In the genomic region with DNA sequence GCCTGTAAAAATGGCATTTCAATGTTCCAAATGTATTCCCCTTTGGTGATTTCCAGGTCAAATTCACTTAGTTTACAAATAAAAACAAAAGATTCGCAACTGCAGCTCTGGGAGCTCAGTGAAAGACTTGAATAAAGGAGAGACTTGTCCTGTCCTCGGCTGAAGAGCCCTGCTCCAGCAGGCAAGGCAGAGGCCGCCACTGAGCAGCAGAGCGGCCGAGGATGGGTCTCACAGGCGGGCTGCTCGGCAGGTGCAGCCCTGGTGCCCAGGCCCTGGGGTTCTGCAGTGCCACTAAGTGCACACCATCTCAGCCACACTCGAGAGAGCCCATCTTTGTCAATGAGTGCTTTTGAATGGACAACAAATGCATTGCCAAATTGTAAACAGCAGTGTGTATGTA, we compare ENCODE assay signal across 22 cellular contexts.
DNase-seq lines count a peak whose midpoint lies in the region; ATAC-seq and TF ChIP-seq lines count a peak whose summit lies in the region.
"Had no signal": no experiment of that assay in that cellular context is flagged by ENCODE, and none has a peak within 500 bp of the region (broad histone marks: within the 10 kb centered on the region; RNA-seq: fewer than 3 reads in every experiment).

No MANE protein-coding gene starts in this region.

- H3K27ac ChIP-seq in CD8-positive, alpha-beta T cell (ENCODE audit: low read depth, low read length): no peak overlapping the region
- H3K27ac ChIP-seq: BLaER1 had no signal

- H3K4me1 Mint-ChIP-seq in WTC11: peaks cover 9% of the 10 kb centered on the region
- H3K4me1 Mint-ChIP-seq in CD8-positive, alpha-beta T cell (ENCODE audit: low read depth): no peaks in the 10 kb centered on the region

- peaks cover under 1% of the 10 kb centered on the region; the same call in 1 of the 2 replicates for H3K36me3 Mint-ChIP-seq in WTC11
- no peaks in the 10 kb centered on the region for H3K36me3 Mint-ChIP-seq in CD8-positive, alpha-beta T cell

- no peaks in the 10 kb centered on the region for H3K36me3 ChIP-seq in CD8-positive, alpha-beta T cell (ENCODE audit: insufficient read depth, low read length)
- H3K36me3 ChIP-seq: BLaER1 had no signal

- intact Hi-C loops in CD8-positive, alpha-beta T cell (cut with DNase I, micrococcal nuclease): no loop called here

- peaks cover 11% of the 10 kb centered on the region for H3K9me3 Mint-ChIP-seq in WTC11
- H3K9me3 Mint-ChIP-seq in CD8-positive, alpha-beta T cell: no peaks in the 10 kb centered on the region
- H3K9me3 Mint-ChIP-seq: CD4-positive, alpha-beta T cell had no signal

- H3K27me3 Mint-ChIP-seq in WTC11 (ENCODE audit: low read depth): no peaks in the 10 kb centered on the region
- no peaks in the 10 kb centered on the region for H3K27me3 Mint-ChIP-seq in CD8-positive, alpha-beta T cell (ENCODE audit: low read depth)

- peak; percentile 93 for ATAC-seq in WTC11
- ATAC-seq in GM21723 (IDR thresholded peaks at IDR 0.05; ENCODE audit: unreplicated experiment): no peak
- no peak for ATAC-seq in GM19351 (IDR thresholded peaks at IDR 0.05; ENCODE audit: unreplicated experiment)
- ATAC-seq in CD8-positive, alpha-beta T cell: no peak
- ATAC-seq: K562 had no signal

- H3K4me1 ChIP-seq in CD8-positive, alpha-beta T cell (ENCODE audit: insufficient read depth, low read length): no peaks in the 10 kb centered on the region
- H3K4me1 ChIP-seq: BLaER1, Caco-2 had no signal

- DNase-seq in WTC11 (ENCODE audit: low spot score): peak; percentile 53
- DNase-seq in hypothalamus (lab: John Stamatoyannopoulos, UW): peak in 29 of 51 donors; percentile 1 to 52 (median 13)
- DNase-seq in midbrain (lab: John Stamatoyannopoulos, UW): peak; percentile 40
- DNase-seq in RPMI8226: no peak
- DNase-seq in CD8-positive, alpha-beta T cell: no peak
- DNase-seq: Caco-2; CD4-positive, alpha-beta T cell; DMS 273 treated with DMSO at 0.1 percent for 48 hours; DMS79 treated with DMSO at 0.1 percent for 48 hours; MM.1S; NCI-H1048; NCI-H1436; NCI-H1930; NCI-H226; NCI-H510A treated with DMSO at 0.1 percent for 48 hours; NCI-H748 treated with DMSO at 0.1 percent for 48 hours; OCI-M1; Right ventricle myocardium superior had no signal

- no peak overlapping the region for H3K4me3 Mint-ChIP-seq in WTC11
- H3K4me3 Mint-ChIP-seq in CD8-positive, alpha-beta T cell: no peak overlapping the region
- H3K4me3 Mint-ChIP-seq: CD4-positive, alpha-beta T cell had no signal

- TF ChIP-seq CTCF in WTC11 (IDR thresholded peaks at IDR 0.05): no peak
- no peak for TF ChIP-seq CTCF in CD8-positive, alpha-beta T cell (IDR thresholded peaks at IDR 0.05)

- no peak overlapping the region for H3K4me3 ChIP-seq in CD8-positive, alpha-beta T cell (ENCODE audit: low read depth, low read length)
- H3K4me3 ChIP-seq: BLaER1, K562 had no signal

- no peak overlapping the region for H3K27ac Mint-ChIP-seq in WTC11
- no peak overlapping the region for H3K27ac Mint-ChIP-seq in CD8-positive, alpha-beta T cell
- H3K27ac Mint-ChIP-seq: CD4-positive, alpha-beta T cell had no signal

- no peaks in the 10 kb centered on the region for H3K27me3 ChIP-seq in CD8-positive, alpha-beta T cell (ENCODE audit: insufficient read depth, low read length)
- H3K27me3 ChIP-seq: BLaER1 had no signal

- CTCF ChIA-PET in WTC11 (lab: Charles Lee): interaction anchor here (0.6 to 1.0 kb wide), 5 partner anchors 11 to 324 kb away, joined by 3 to 4 read pairs (median 3); no protein-coding TSS in a partner anchor
- CTCF ChIA-PET in CD8-positive, alpha-beta T cell (lab: Charles Lee): no interaction called here

- no peaks in the 10 kb centered on the region for H3K9me3 ChIP-seq in CD8-positive, alpha-beta T cell (ENCODE audit: low read length)
- H3K9me3 ChIP-seq: BLaER1, Caco-2 had no signal

- POLR2A ChIA-PET in WTC11 (lab: Charles Lee): no interaction called here
- POLR2A ChIA-PET in CD8-positive, alpha-beta T cell (lab: Charles Lee): no interaction called here

TF ChIP-seq in WTC11, 78 proteins besides CTCF, POLR2A, EP300 and RAD21:
- TF ChIP-seq ZNF121 (CRISPR knock-in tag; IDR thresholded peaks at IDR 0.05): peak; percentile 33; the same call in 1 of the 2 replicates
- TF ChIP-seq USF2 (CRISPR knock-in tag; IDR thresholded peaks at IDR 0.05): no peak
- no peak for TF ChIP-seq E2F5 (CRISPR knock-in tag; IDR thresholded peaks at IDR 0.05)
- no peak for TF ChIP-seq TCF7 (CRISPR knock-in tag; IDR thresholded peaks at IDR 0.05; ENCODE audit: low read depth)
- TF ChIP-seq GABPB1 (CRISPR knock-in tag; IDR thresholded peaks at IDR 0.05): no peak

Comparison
In these comparisons a context has a peak if more than half of its experiments do, and no peak if none do; other contexts are left out.
1. DNase-seq: peak in WTC11 (single experiment), hypothalamus (29 of 51) and midbrain (single experiment); none in RPMI8226 (single experiment) and CD8-positive, alpha-beta T cell (0 of 7).